In genomic region chr2:133667085-133667484, GRCh38 we compare ENCODE assay signal across 20 cellular contexts.
DNase-seq lines count a peak whose midpoint lies in the region; ATAC-seq and TF ChIP-seq lines count a peak whose summit lies in the region.
"Had no signal": no experiment of that assay in that cellular context is flagged by ENCODE, and none has a peak within 500 bp of the region (broad histone marks: within the 10 kb centered on the region; RNA-seq: fewer than 3 reads in every experiment).

No MANE protein-coding gene starts in this region.

- 0 out of 4 replicates have a peak, but pooled peaks cover 0 to 7% of the 10 kb centered on the region in 2 experiments for H3K4me1 ChIP-seq in SK-N-SH (ENCODE audit: control insufficient read depth in 1 of 2, insufficient read depth in 2 of 2, low read depth in 1 of 2, low read length in 1 of 2)
- H3K4me1 ChIP-seq in smooth muscle cell (ENCODE audit: low read depth): no peaks in the 10 kb centered on the region
- H3K4me1 ChIP-seq: neural progenitor cell had no signal

- peak in 1 of 2 experiments; percentile 32; a peak in 1 of 4 replicates for TF ChIP-seq EP300 in SK-N-SH (IDR thresholded peaks at IDR 0.05; ENCODE audit: borderline replicate concordance in 1 of 2, low read depth in 1 of 2, low read length in 1 of 2)

- H3K9me2 ChIP-seq in SK-N-SH: no peaks in the 10 kb centered on the region

- H3K4me2 ChIP-seq in SK-N-SH (peak overlapping the region; percentile 21; the same call in 1 of the 2 replicates), smooth muscle cell (no peak overlapping the region)
- H3K4me2 ChIP-seq: neural progenitor cell had no signal

- ATAC-seq in SK-N-SH treated with all-trans-retinoic acid at 6 μM for 48 hours (no peak), GM21515 (IDR thresholded peaks at IDR 0.05; ENCODE audit: unreplicated experiment) (no peak)
- ATAC-seq: activated naive CD4-positive, alpha-beta T cell treated with anti-CD3 and anti-CD28 coated beads, Interleukin-2, amount 50 U/mL, for 72 hours; sciatic nerve; stimulated activated memory B cell treated with anti-CD40 and anti-IgM and Interleukin-4, amounts not matched to agents 10 μg/mL and 1 μg/mL and 100 μg/mL, for 72 hours had no signal

- H3K36me3 ChIP-seq in SK-N-SH (replicated peaks in 1 of 2; ENCODE audit: control insufficient read depth in 1 of 2, insufficient read depth in 2 of 2, low read length in 1 of 2) (no peaks in the 10 kb centered on the region), smooth muscle cell (ENCODE audit: low read depth) (no peaks in the 10 kb centered on the region)
- H3K36me3 ChIP-seq: MG63, neural progenitor cell had no signal

- no peaks in the 10 kb centered on the region for H3K4me1 Mint-ChIP-seq in mesothelial cell of epicardium
- H3K4me1 Mint-ChIP-seq: central memory CD8-positive, alpha-beta T cell; neural progenitor cell; stimulated activated memory B cell treated with anti-CD40 and anti-IgM and Interleukin-4, amounts not matched to agents 10 μg/mL and 1 μg/mL and 100 μg/mL, for 72 hours had no signal

- H3K36me3 Mint-ChIP-seq in mesothelial cell of epicardium: peaks cover 2% of the 10 kb centered on the region
- H3K36me3 Mint-ChIP-seq: activated naive CD4-positive, alpha-beta T cell treated with anti-CD3 and anti-CD28 coated beads, Interleukin-2, amount 50 U/mL, for 72 hours; stimulated activated memory B cell treated with anti-CD40 and anti-IgM and Interleukin-4, amounts not matched to agents 10 μg/mL and 1 μg/mL and 100 μg/mL, for 72 hours had no signal

- DNase-seq in SK-N-SH (no peak), amniotic epithelial cell (ENCODE audit: low read depth) (peak; percentile 10), foreskin fibroblast (peak; percentile 74 to 82), smooth muscle cell (lab: John Stamatoyannopoulos, UW; ENCODE audit: unreplicated experiment) (no peak), mesothelial cell of epicardium (ENCODE audit: low spot score in 2 of 2, unreplicated experiment in 2 of 2) (no peak), D341Med (ENCODE audit: low spot score) (no peak)
- DNase-seq: activated CD4-positive, alpha-beta T cell treated with anti-CD3 and anti-CD28 coated beads for 4 hours; activated T-cell treated with anti-CD3 and anti-CD28 coated beads for 4 hours; MG63; NCI-H2029 treated with DMSO at 0.1 percent for 48 hours; RPMI8226; T-helper 2 cell had no signal

- CTCF ChIA-PET in SK-N-SH (lab: Yijun Ruan, JAX): no interaction called here

- no peak overlapping the region for H3K4me3 ChIP-seq in SK-N-SH (ENCODE audit: low read depth in 2 of 2, low read length in 1 of 2)
- no peak overlapping the region for H3K4me3 ChIP-seq in foreskin fibroblast (ENCODE audit: low read depth in 1 of 2, low read length in 2 of 2)
- H3K4me3 ChIP-seq in smooth muscle cell: no peak overlapping the region
- H3K4me3 ChIP-seq: lung, MG63, neural progenitor cell had no signal

- H3K27me3 Mint-ChIP-seq in mesothelial cell of epicardium (ENCODE audit: low read depth): no peaks in the 10 kb centered on the region
- H3K27me3 Mint-ChIP-seq: central memory CD8-positive, alpha-beta T cell; stimulated activated memory B cell treated with anti-CD40 and anti-IgM and Interleukin-4, amounts not matched to agents 10 μg/mL and 1 μg/mL and 100 μg/mL, for 72 hours had no signal

- H3K79me2 ChIP-seq in SK-N-SH (ENCODE audit: insufficient read depth) (no peaks in the 10 kb centered on the region), smooth muscle cell (ENCODE audit: low read depth) (no peaks in the 10 kb centered on the region)

- H3K9ac ChIP-seq in SK-N-SH: peak overlapping the region; percentile 40; the same call in 1 of the 2 replicates
- H3K9ac ChIP-seq in smooth muscle cell (ENCODE audit: low read depth): no peak overlapping the region
- H3K9ac ChIP-seq: neural progenitor cell had no signal

- H3K9me3 ChIP-seq in SK-N-SH (peaks cover 11% of the 10 kb centered on the region; the same call in 1 of the 2 replicates), smooth muscle cell (replicated peaks; ENCODE audit: low read depth) (no peaks in the 10 kb centered on the region)

- H3K27me3 ChIP-seq in SK-N-SH (ENCODE audit: insufficient read depth) (no peaks in the 10 kb centered on the region), smooth muscle cell (ENCODE audit: low read depth) (no peaks in the 10 kb centered on the region)
- H3K27me3 ChIP-seq: MG63, neural progenitor cell had no signal

- H3F3A ChIP-seq in SK-N-SH (replicated peaks; ENCODE audit: insufficient read depth): peaks cover 10% of the 10 kb centered on the region
- H3F3A ChIP-seq in smooth muscle cell (ENCODE audit: low read depth): no peaks in the 10 kb centered on the region

- POLR2A ChIA-PET in SK-N-SH (lab: Yijun Ruan, JAX): no interaction called here

- no peak overlapping the region for H3K27ac Mint-ChIP-seq in mesothelial cell of epicardium
- H3K27ac Mint-ChIP-seq: activated naive CD4-positive, alpha-beta T cell treated with anti-CD3 and anti-CD28 coated beads, Interleukin-2, amount 50 U/mL, for 72 hours; neural progenitor cell; stimulated activated memory B cell treated with anti-CD40 and anti-IgM and Interleukin-4, amounts not matched to agents 10 μg/mL and 1 μg/mL and 100 μg/mL, for 72 hours had no signal

- TF ChIP-seq CTCF in SK-N-SH (IDR thresholded peaks at IDR 0.05): no peak
- TF ChIP-seq CTCF in foreskin fibroblast (IDR thresholded peaks at IDR 0.05; ENCODE audit: low read depth, low read length): no peak
- no peak for TF ChIP-seq CTCF in smooth muscle cell (IDR thresholded peaks at IDR 0.05; ENCODE audit: borderline replicate concordance, insufficient read depth, poor library complexity, severe bottlenecking)
- no peak for TF ChIP-seq CTCF in mesothelial cell of epicardium (IDR thresholded peaks at IDR 0.05; ENCODE audit: unreplicated experiment)

- H3K4me3 Mint-ChIP-seq in mesothelial cell of epicardium: no peak overlapping the region
- H3K4me3 Mint-ChIP-seq: central memory CD8-positive, alpha-beta T cell; neural progenitor cell; stimulated activated memory B cell treated with anti-CD40 and anti-IgM and Interleukin-4, amounts not matched to agents 10 μg/mL and 1 μg/mL and 100 μg/mL, for 72 hours had no signal

- peak overlapping the region in 1 of 2 experiments; percentile 63; a peak in 2 of 4 replicates for H3K27ac ChIP-seq in SK-N-SH (ENCODE audit: low read depth in 2 of 2, low read length in 1 of 2)
- H3K27ac ChIP-seq in smooth muscle cell (ENCODE audit: low read depth): peak overlapping the region; percentile 36
- H3K27ac ChIP-seq: neural progenitor cell had no signal

- TF ChIP-seq RAD21 in SK-N-SH (IDR thresholded peaks at IDR 0.05; ENCODE audit: low read length): no peak

- H4K20me1 ChIP-seq in SK-N-SH (ENCODE audit: insufficient read depth) (no peaks in the 10 kb centered on the region), smooth muscle cell (ENCODE audit: low read depth) (no peaks in the 10 kb centered on the region)

- no peak overlapping the region for H2AFZ ChIP-seq in SK-N-SH (ENCODE audit: low read depth)
- H2AFZ ChIP-seq in smooth muscle cell (ENCODE audit: low read depth): no peak overlapping the region
- H2AFZ ChIP-seq: neural progenitor cell had no signal

- H3K9me3 Mint-ChIP-seq in mesothelial cell of epicardium: peaks cover 37% of the 10 kb centered on the region

TF ChIP-seq in SK-N-SH, 30 proteins besides CTCF, POLR2A, EP300 and RAD21 (continues in another document):
- TF ChIP-seq FOSL2 (IDR thresholded peaks at IDR 0.05; ENCODE audit: borderline replicate concordance, low read depth) (peak; percentile 62), FOXJ3 (CRISPR knock-in tag; IDR thresholded peaks at IDR 0.05) (no peak), JUND (IDR thresholded peaks at IDR 0.05) (peak; percentile 48; the same call in 1 of the 2 replicates), GATA2 (CRISPR knock-in tag; IDR thresholded peaks at IDR 0.05) (no peak), TCF12 (IDR thresholded peaks at IDR 0.05) (peak; percentile 37; the same call in 1 of the 2 replicates), RCOR1 (IDR thresholded peaks at IDR 0.05; ENCODE audit: low read length) (no peak), SMC3 (IDR thresholded peaks at IDR 0.05; ENCODE audit: low read depth, low read length) (no peak), TAF1 (IDR thresholded peaks at IDR 0.05; ENCODE audit: borderline replicate concordance, low read depth, low read length) (no peak), USF2 (IDR thresholded peaks at IDR 0.05; ENCODE audit: borderline replicate concordance, low read depth, low read length) (no peak), CHD2 (IDR thresholded peaks at IDR 0.05; ENCODE audit: low read length, partially characterized antibody) (no peak), MEF2A (IDR thresholded peaks at IDR 0.05; ENCODE audit: borderline replicate concordance, low read depth) (no peak)

TF ChIP-seq in SK-N-SH treated with all-trans-retinoic acid at 6 μM for 48 hours, 23 proteins besides CTCF, POLR2A, EP300 and RAD21:
- TF ChIP-seq OSR1 (CRISPR knock-in tag; IDR thresholded peaks at IDR 0.05) (no peak), CSDC2 (CRISPR knock-in tag; IDR thresholded peaks at IDR 0.05) (no peak), TOX (CRISPR knock-in tag; IDR thresholded peaks at IDR 0.05; ENCODE audit: borderline replicate concordance) (no peak), RARB (CRISPR knock-in tag; IDR thresholded peaks at IDR 0.05) (no peak), ZFP3 (CRISPR knock-in tag; IDR thresholded peaks at IDR 0.05) (no peak), ZNF70 (CRISPR knock-in tag; IDR thresholded peaks at IDR 0.05) (no peak)

Comparison
In these comparisons a context has a peak if more than half of its experiments do, and no peak if none do; other contexts are left out.
1. DNase-seq: peak in amniotic epithelial cell (single experiment) and foreskin fibroblast (2 of 2); none in SK-N-SH (single experiment), smooth muscle cell (single experiment), mesothelial cell of epicardium (0 of 2) and D341Med (single experiment).